9 cellular contexts compared by ENCODE assay signal in genomic region chr7:12403287-12404181, GRCh38. TPM values are rescaled to one million over a fixed set of nuclear protein-coding genes. Genes with fewer than 3 reads are reported as not detected.
DNase-seq lines count a peak whose midpoint lies in the region; ATAC-seq lines count a peak whose summit lies in the region.
"Had no signal": no experiment of that assay in that cellular context is flagged by ENCODE, and none has a peak within 500 bp of the region (broad histone marks: within the 10 kb centered on the region; RNA-seq: fewer than 3 reads in every experiment).

Gene VWDE (minus strand): TSS chr7:12403865. CDS start chr7:12403716, 149 bp downstream.

- DNase-seq in Right ventricle myocardium superior (peak; percentile 42), left ventricle myocardium superior (no peak), LHCN-M2 (ENCODE audit: low read depth) (peak; percentile 5), SIG-M5 treated with dmso at 0.1 percent for 504 hours (lab: John Stamatoyannopoulos, UW; ENCODE audit: unreplicated experiment) (peak; percentile 82)
- DNase-seq in activated naive CD8-positive, alpha-beta T cell treated with anti-CD3 and anti-CD28 coated beads, Interleukin-2, amount 50 U/mL, for 16 hours (ENCODE audit: low read depth, low spot score): peak; percentile 1
- DNase-seq: DND-41 had no signal

- intact Hi-C loops in Right ventricle myocardium superior (cut with DNase I): no loop called here
- intact Hi-C loops in left ventricle myocardium superior (cut with micrococcal nuclease): no loop called here

- H3K27me3 ChIP-seq in skeletal muscle satellite cell (ENCODE audit: control insufficient read depth, insufficient read depth, low read length): peaks cover 10% of the 10 kb centered on the region

- no peaks in the 10 kb centered on the region for H3K9me3 ChIP-seq in skeletal muscle satellite cell (replicated peaks; ENCODE audit: low read length)

- peak within 1 kb of the TSS; percentile 37 for H3K9ac ChIP-seq in skeletal muscle satellite cell (ENCODE audit: low read depth, low read length)

- H3K4me3 ChIP-seq in iPS-11a (ENCODE audit: low read depth, low read length) (peak within 1 kb of the TSS; percentile 87), skeletal muscle satellite cell (ENCODE audit: low read length) (peak within 1 kb of the TSS; percentile 73)

- peaks cover 10% of the 10 kb centered on the region for H3K4me1 ChIP-seq in skeletal muscle satellite cell (ENCODE audit: control insufficient read depth, insufficient read depth, low read length)

- peak within 1 kb of the TSS; percentile 93 for H3K4me2 ChIP-seq in skeletal muscle satellite cell (ENCODE audit: low read length)

- H3K36me3 ChIP-seq in skeletal muscle satellite cell (ENCODE audit: insufficient read depth, low read length): no peaks in the 10 kb centered on the region

- ATAC-seq in Right ventricle myocardium superior (ENCODE audit: poor library complexity) (no peak), left ventricle myocardium superior (no peak), HG03280 (IDR thresholded peaks at IDR 0.05; ENCODE audit: unreplicated experiment) (no peak)

RNA-seq across cellular contexts. Expression of gene VWDE, which starts in this region (rescaled TPM):
- total RNA-seq in Right ventricle myocardium superior: not detected
- total RNA-seq in left ventricle myocardium superior: not detected
- 0.11 and 0.51 TPM in 2 replicates for total RNA-seq in LHCN-M2 (2014; rRNA removed)
- not detected for polyA plus RNA-seq in LHCN-M2 (2012)
- under 0.01 TPM in 1 of 2 replicates, not detected in the other for total RNA-seq in skeletal muscle satellite cell (2012; rRNA removed)

Comparison
In these comparisons a context has a peak if more than half of its experiments do, and no peak if none do; other contexts are left out.
1. Peak in DNase-seq in Right ventricle myocardium superior; RNA of the gene not detected or under 1 TPM.
2. Peak in DNase-seq in LHCN-M2; RNA of the gene not detected or under 1 TPM.